16 cellular contexts compared by ENCODE assay signal in the genomic region with DNA sequence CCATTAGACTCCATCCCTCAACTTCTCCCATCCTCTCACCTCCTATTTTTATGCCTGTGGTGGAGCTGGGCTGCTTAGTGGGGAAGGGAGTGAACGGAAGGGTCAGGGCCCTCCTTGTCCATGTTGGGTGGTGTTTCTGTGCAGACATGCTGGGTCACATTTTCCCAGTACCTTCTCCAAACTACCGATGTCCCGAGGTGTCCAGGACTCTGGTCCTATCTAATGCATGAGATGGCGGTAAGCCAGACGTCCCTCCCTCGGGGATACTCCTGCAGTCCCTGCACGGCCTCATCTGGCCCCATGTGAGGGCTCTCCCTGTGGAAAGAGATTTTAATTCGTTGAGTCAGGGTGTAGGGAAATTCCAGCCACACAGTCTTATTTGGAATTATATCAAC.
"Had no signal": no experiment of that assay in that cellular context is flagged by ENCODE, and none has a peak within 500 bp of the region (broad histone marks: within the 10 kb centered on the region; RNA-seq: fewer than 3 reads in every experiment).

No MANE protein-coding gene starts in this region.

- H3K36me3 ChIP-seq: adrenal gland had no signal

- DNase-seq: activated CD4-positive, alpha-beta T cell treated with anti-CD3 and anti-CD28 coated beads for 48 hours; activated CD8-positive, alpha-beta memory T cell treated with anti-CD3 and anti-CD28 coated beads, Interleukin-2, amount 50 U/mL, for 4 hours; activated CD8-positive, alpha-beta T cell treated with anti-CD3 and anti-CD28 coated beads, Interleukin-2, amount 10 ng/mL, durations not matched to agents 7 days and 5 days; activated effector memory CD4-positive, alpha-beta T cell treated with anti-CD3 and anti-CD28 coated beads, Interleukin-2, amount 50 U/mL, for 16 hours; activated T-cell treated with anti-CD3 and anti-CD28 coated beads, Interleukin-2, amount 50 U/mL, for 48 hours; glutamatergic neuron; naive thymus-derived CD8-positive, alpha-beta T cell; small intestine; stimulated activated CD4-positive, alpha-beta T cell treated with anti-CD3 and anti-CD28 coated beads, Interleukin-4, amount 100 ng/mL, for 24 hours; stimulated activated naive CD4-positive, alpha-beta T cell treated with Interleukin-2 at 50 U/mL for 16 hours; T-helper 17 cell had no signal

- H3K4me1 ChIP-seq: adrenal gland had no signal

- H3K9me3 Mint-ChIP-seq: activated naive CD4-positive, alpha-beta T cell treated with anti-CD3 and anti-CD28 coated beads, Interleukin-2, amount 50 U/mL, for 24 hours; naive thymus-derived CD8-positive, alpha-beta T cell; type B pancreatic cell had no signal

- H3K9me3 ChIP-seq: adrenal gland, esophagus muscularis mucosa, mucosa of descending colon had no signal

- H3K27me3 Mint-ChIP-seq: activated naive CD4-positive, alpha-beta T cell treated with anti-CD3 and anti-CD28 coated beads, Interleukin-2, amount 50 U/mL, for 24 hours; naive thymus-derived CD8-positive, alpha-beta T cell; T-helper 17 cell; type B pancreatic cell had no signal

- H3K4me3 Mint-ChIP-seq: activated CD8-positive, alpha-beta T cell treated with anti-CD3 and anti-CD28 coated beads, Interleukin-2, amount 10 ng/mL, durations not matched to agents 7 days and 5 days; activated naive CD4-positive, alpha-beta T cell treated with anti-CD3 and anti-CD28 coated beads, Interleukin-2, amount 50 U/mL, for 24 hours; naive thymus-derived CD8-positive, alpha-beta T cell; T-helper 17 cell; type B pancreatic cell had no signal

- H3K27me3 ChIP-seq: adrenal gland, esophagus muscularis mucosa had no signal

- H3K36me3 Mint-ChIP-seq: activated naive CD4-positive, alpha-beta T cell treated with anti-CD3 and anti-CD28 coated beads, Interleukin-2, amount 50 U/mL, for 24 hours had no signal

- H3K27ac ChIP-seq: adrenal gland, esophagus muscularis mucosa had no signal

- H3K4me3 ChIP-seq: adrenal gland, esophagus muscularis mucosa, mucosa of descending colon had no signal

- H3K27ac Mint-ChIP-seq: activated CD8-positive, alpha-beta T cell treated with anti-CD3 and anti-CD28 coated beads, Interleukin-2, amount 10 ng/mL, durations not matched to agents 7 days and 5 days; activated naive CD4-positive, alpha-beta T cell treated with anti-CD3 and anti-CD28 coated beads, Interleukin-2, amount 50 U/mL, for 24 hours; naive thymus-derived CD8-positive, alpha-beta T cell; T-helper 17 cell; type B pancreatic cell had no signal
